ENCODE assay signal across 22 cellular contexts in the genomic region with DNA sequence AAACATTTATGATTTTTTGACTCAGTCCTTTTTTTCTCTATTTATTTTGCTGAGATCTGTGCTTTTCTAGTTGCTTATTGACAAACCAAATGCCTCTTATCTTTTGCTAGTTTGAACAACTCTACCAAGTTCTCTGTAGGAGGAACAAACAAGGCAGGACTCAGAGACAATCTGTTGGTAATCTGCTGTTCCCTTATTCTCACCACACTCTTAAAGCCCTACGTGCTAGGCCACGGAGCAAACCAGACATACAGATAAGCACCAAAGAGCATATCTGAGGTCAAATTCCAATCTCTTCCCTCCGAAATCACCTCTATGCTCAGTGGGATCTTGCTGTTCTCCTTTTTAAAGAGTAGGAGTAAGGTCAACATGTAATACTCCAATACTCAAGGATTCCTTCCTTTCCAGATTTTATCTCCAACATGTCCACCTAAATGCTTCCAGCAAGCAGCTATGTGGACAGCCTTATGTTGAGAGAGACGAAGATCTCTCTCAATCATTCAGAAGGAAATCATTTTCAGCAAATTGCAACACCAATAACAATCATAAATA. TPM values are rescaled to one million over a fixed set of nuclear protein-coding genes. Genes with fewer than 3 reads are reported as not detected.
DNase-seq lines count a peak whose midpoint lies in the region; ATAC-seq and TF ChIP-seq lines count a peak whose summit lies in the region.
"Had no signal": no experiment of that assay in that cellular context is flagged by ENCODE, and none has a peak within 500 bp of the region (broad histone marks: within the 10 kb centered on the region; RNA-seq: fewer than 3 reads in every experiment).

No MANE protein-coding gene starts in this region.

- H3K27me3 ChIP-seq in HUES48 (ENCODE audit: control insufficient read depth, insufficient read depth, low read length) (no peaks in the 10 kb centered on the region), left lung (no peaks in the 10 kb centered on the region), skeletal muscle satellite cell (ENCODE audit: control insufficient read depth, insufficient read depth, low read length) (no peaks in the 10 kb centered on the region)
- H3K27me3 ChIP-seq: dorsolateral prefrontal cortex, heart right ventricle, neural progenitor cell, uterus had no signal

- peak overlapping the region; percentile 46 for H3K4me3 Mint-ChIP-seq in chondrocyte (ENCODE audit: unreplicated experiment)
- H3K4me3 Mint-ChIP-seq: activated CD4-positive, alpha-beta memory T cell treated with anti-CD3 and anti-CD28 coated beads, Interleukin-2, amount 10 ng/mL, durations not matched to agents 7 days and 5 days; activated naive CD4-positive, alpha-beta T cell treated with anti-CD3 and anti-CD28 coated beads, Interleukin-2, amount 10 ng/mL, durations not matched to agents 7 days and 5 days; brain; neural progenitor cell; stimulated activated naive CD8-positive, alpha-beta T cell treated with anti-CD3 and anti-CD28 coated beads, Interleukin-15, Interleukin-2, amounts not matched to agents 100 ng/mL and 50 ng/mL, for 24 hours; T-cell had no signal

- no peaks in the 10 kb centered on the region for H3K27me3 Mint-ChIP-seq in chondrocyte (ENCODE audit: low read depth)
- H3K27me3 Mint-ChIP-seq: brain had no signal

- TF ChIP-seq CTCF in chondrocyte (IDR thresholded peaks at IDR 0.05) (no peak), left lung (IDR thresholded peaks at IDR 0.05) (no peak)

- H3K9me3 ChIP-seq in HUES48 (ENCODE audit: control insufficient read depth, insufficient read depth, low read length) (no peaks in the 10 kb centered on the region), left lung (no peaks in the 10 kb centered on the region), skeletal muscle satellite cell (replicated peaks; ENCODE audit: low read length) (no peaks in the 10 kb centered on the region)
- H3K9me3 ChIP-seq: heart right ventricle, uterus had no signal

- H3K36me3 ChIP-seq in HUES48 (ENCODE audit: control insufficient read depth, insufficient read depth, low read length) (peaks cover 64% of the 10 kb centered on the region), left lung (peaks cover 0 to 10% of the 10 kb centered on the region in 2 donors), skeletal muscle satellite cell (ENCODE audit: insufficient read depth, low read length) (peaks cover 100% of the 10 kb centered on the region)
- H3K36me3 ChIP-seq: uterus had no signal

- H3K36me3 Mint-ChIP-seq in chondrocyte (ENCODE audit: low read depth): peaks cover 75% of the 10 kb centered on the region
- H3K36me3 Mint-ChIP-seq: activated naive CD4-positive, alpha-beta T cell treated with anti-CD3 and anti-CD28 coated beads, Interleukin-2, amount 10 ng/mL, durations not matched to agents 7 days and 5 days; T-cell had no signal

- no peak for DNase-seq in chondrocyte (ENCODE audit: low spot score)
- no peak for DNase-seq in left lung
- DNase-seq in HK-2 (ENCODE audit: unreplicated experiment): no peak
- no peak for DNase-seq in NCI-H2171 (lab: John Stamatoyannopoulos, UW)
- DNase-seq: activated CD4-positive, alpha-beta memory T cell treated with anti-CD3 and anti-CD28 coated beads, Interleukin-2, amount 10 ng/mL, durations not matched to agents 7 days and 5 days; activated naive CD4-positive, alpha-beta T cell treated with anti-CD3 and anti-CD28 coated beads, Interleukin-2, amount 10 ng/mL, durations not matched to agents 7 days and 5 days; activated T-cell treated with anti-CD3 and anti-CD28 coated beads, Interleukin-2, amount 50 U/mL, for 1 hour; dorsolateral prefrontal cortex; heart right ventricle; NCI-H1930; NCI-H510A treated with DMSO at 0.1 percent for 48 hours; retina; T-cell; uterus had no signal

- H3K27ac ChIP-seq in HUES48 (ENCODE audit: low read depth, low read length) (peak overlapping the region; percentile 55), left lung (peak overlapping the region; percentile 1 to 45)
- H3K27ac ChIP-seq: heart right ventricle, neural progenitor cell, uterus had no signal

- intact Hi-C loops in left lung (cut with DNase I): no loop called here

- H3K27ac Mint-ChIP-seq in chondrocyte (ENCODE audit: unreplicated experiment): peak overlapping the region; percentile 85
- H3K27ac Mint-ChIP-seq: activated CD4-positive, alpha-beta memory T cell treated with anti-CD3 and anti-CD28 coated beads, Interleukin-2, amount 10 ng/mL, durations not matched to agents 7 days and 5 days; activated naive CD4-positive, alpha-beta T cell treated with anti-CD3 and anti-CD28 coated beads, Interleukin-2, amount 10 ng/mL, durations not matched to agents 7 days and 5 days; neural progenitor cell; stimulated activated naive CD8-positive, alpha-beta T cell treated with anti-CD3 and anti-CD28 coated beads, Interleukin-15, Interleukin-2, amounts not matched to agents 100 ng/mL and 50 ng/mL, for 24 hours; T-cell had no signal

- H3K4me2 ChIP-seq in skeletal muscle satellite cell (ENCODE audit: low read length): peak overlapping the region; percentile 54
- H3K4me2 ChIP-seq: neural progenitor cell had no signal

- peaks cover 91% of the 10 kb centered on the region for H3K4me1 Mint-ChIP-seq in chondrocyte (ENCODE audit: low read depth)
- H3K4me1 Mint-ChIP-seq: activated CD4-positive, alpha-beta memory T cell treated with anti-CD3 and anti-CD28 coated beads, Interleukin-2, amount 10 ng/mL, durations not matched to agents 7 days and 5 days; activated naive CD4-positive, alpha-beta T cell treated with anti-CD3 and anti-CD28 coated beads, Interleukin-2, amount 10 ng/mL, durations not matched to agents 7 days and 5 days; brain; neural progenitor cell; T-cell had no signal

- no peak for TF ChIP-seq POLR2A in GM18505 (IDR thresholded peaks at IDR 0.05; ENCODE audit: borderline replicate concordance, extremely low read depth, insufficient read depth, insufficient read length)

- no peaks in the 10 kb centered on the region for H3K4me1 ChIP-seq in HUES48 (ENCODE audit: control insufficient read depth, insufficient read depth, low read length)
- peaks cover 7 to 28% of the 10 kb centered on the region in 2 donors for H3K4me1 ChIP-seq in left lung
- H3K4me1 ChIP-seq in skeletal muscle satellite cell (ENCODE audit: control insufficient read depth, insufficient read depth, low read length): peaks cover 57% of the 10 kb centered on the region
- H3K4me1 ChIP-seq: neural progenitor cell, uterus had no signal

- H3K9ac ChIP-seq in HUES48 (ENCODE audit: low read depth, low read length): no peak overlapping the region
- peak overlapping the region; percentile 18 for H3K9ac ChIP-seq in skeletal muscle satellite cell (ENCODE audit: low read depth, low read length)
- H3K9ac ChIP-seq: neural progenitor cell had no signal

- no peaks in the 10 kb centered on the region for H3K9me3 Mint-ChIP-seq in chondrocyte (ENCODE audit: low read depth)
- H3K9me3 Mint-ChIP-seq: activated CD4-positive, alpha-beta memory T cell treated with anti-CD3 and anti-CD28 coated beads, Interleukin-2, amount 10 ng/mL, durations not matched to agents 7 days and 5 days; activated naive CD4-positive, alpha-beta T cell treated with anti-CD3 and anti-CD28 coated beads, Interleukin-2, amount 10 ng/mL, durations not matched to agents 7 days and 5 days; brain; neural progenitor cell; stimulated activated naive CD8-positive, alpha-beta T cell treated with anti-CD3 and anti-CD28 coated beads, Interleukin-15, Interleukin-2, amounts not matched to agents 100 ng/mL and 50 ng/mL, for 24 hours; T-cell had no signal

- ATAC-seq in left lung (no peak), GM18907 (IDR thresholded peaks at IDR 0.05; ENCODE audit: unreplicated experiment) (no peak), GM18505 (IDR thresholded peaks at IDR 0.05; ENCODE audit: unreplicated experiment) (no peak)
- ATAC-seq: heart right ventricle, Right ventricle myocardium inferior, T-cell had no signal

- H3K4me3 ChIP-seq in HUES48 (ENCODE audit: low read depth, low read length) (no peak overlapping the region), left lung (no peak overlapping the region), skeletal muscle satellite cell (ENCODE audit: low read length) (no peak overlapping the region)
- H3K4me3 ChIP-seq: dorsolateral prefrontal cortex, heart right ventricle, neural progenitor cell, uterus had no signal

RNA-seq across cellular contexts. Expression of a gene that starts 18.4 kb away (rescaled TPM):
- total RNA-seq in chondrocyte (30,644 to 36,263 TPM (median 31,288 TPM) in 3 replicates), left lung (1,000 to 10,000 TPM; 1,862 to 3,073 TPM)
- total RNA-seq in skeletal muscle satellite cell (2012; rRNA removed): 9,411 and 9,536 TPM in 2 replicates
